Comparison of ENCODE assay signal across 2 cellular contexts in the genomic region with DNA sequence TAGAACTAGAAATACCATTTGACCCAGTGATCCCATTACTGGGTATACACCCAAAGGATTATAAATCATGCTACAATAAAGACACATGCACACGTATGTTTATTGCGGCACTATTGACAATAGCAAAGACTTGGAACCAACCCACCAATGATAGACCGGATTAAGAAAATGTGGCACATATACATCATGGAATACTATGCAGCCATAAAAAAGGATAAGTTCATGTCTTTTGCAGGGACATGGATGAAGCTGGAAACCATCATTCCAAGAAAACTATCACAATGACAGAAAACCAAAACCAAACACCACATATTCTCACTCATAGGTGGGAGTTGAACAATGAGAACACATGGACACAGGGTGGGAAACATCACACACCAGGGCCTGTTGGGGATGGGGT.
DNase-seq lines count a peak whose midpoint lies in the region; ATAC-seq, FAIRE-seq and TF ChIP-seq lines count a peak whose summit lies in the region.
"Not testable (repeated sequence)": the region's sequence is repeated elsewhere in the genome, so short reads cannot be mapped to it uniquely, and the experiment has no call there.

No MANE protein-coding gene starts in this region.

- TF ChIP-seq POLR2A in K562 (conservative IDR thresholded peaks at IDR 0.05): not testable (repeated sequence)

- not testable (repeated sequence) for H3K9me1 ChIP-seq in K562 (ENCODE audit: control insufficient read depth, insufficient read depth, low read length)

- intact Hi-C loops in K562 (cut with micrococcal nuclease): not testable (repeated sequence)

- H2AFZ ChIP-seq in K562 (ENCODE audit: low read depth, low read length): not testable (repeated sequence)

- TF ChIP-seq RAD21 in K562 (CRISPR knock-in tag; conservative IDR thresholded peaks at IDR 0.05 in 1 of 2, IDR thresholded peaks at IDR 0.05 in 1 of 2): not testable (repeated sequence)

- TF ChIP-seq EP300 in K562 (IDR thresholded peaks at IDR 0.05; ENCODE audit: low read length): not testable (repeated sequence)

- not testable (repeated sequence) for BruUV-seq in K562 (replicated peaks; lab: Mats Ljungman, UMichigan)

- 1% methylated on average over 3 of the region's 3 CpGs for WGBS in K562 (ENCODE audit: insufficient coverage, low coverage, missing lambda C conversion rate)

- not testable (repeated sequence) for H3K4me2 ChIP-seq in K562 (ENCODE audit: insufficient read depth, low read length)

- not testable (repeated sequence) for H3K4me1 ChIP-seq in HEK293 (ENCODE audit: control insufficient read depth, insufficient read depth, low read length); K562 (replicated peaks in 1 of 2; ENCODE audit: control insufficient read depth in 2 of 2, insufficient read depth in 2 of 2, low read length in 2 of 2)

- H3K9me3 ChIP-seq in HEK293 (ENCODE audit: control insufficient read depth, insufficient read depth, low read depth, low read length); K562 (replicated peaks; ENCODE audit: control insufficient read depth, insufficient read depth, low read depth, low read length): not testable (repeated sequence)

- CTCF ChIA-PET in HEK293 (lab: Yijun Ruan, JAX) (interaction anchor here (0.9 to 5.7 kb wide), 4 partner anchors 10 to 219 kb away, joined by 3 to 76 read pairs (median 6); no protein-coding TSS in a partner anchor), K562 (lab: Yijun Ruan, JAX; ENCODE audit: low intra/inter-chr PET ratio) (interaction anchor here (0.6 kb wide), 1 partner anchor 356 kb away, joined by 3 read pairs; no protein-coding TSS in a partner anchor)

- not testable (repeated sequence) for H3K27me3 ChIP-seq in K562 (ENCODE audit: control insufficient read depth in 2 of 2, insufficient read depth in 2 of 2, low read length in 2 of 2)

- in situ Hi-C loops in K562 (cut with MboI): loop anchor here (25.0 kb wide), 2 partner anchors 415 to 615 kb away; a partner anchor contains a TSS

- not testable (repeated sequence) for H3K9ac ChIP-seq in K562 (ENCODE audit: insufficient read depth in 1 of 2, low read depth in 2 of 2, low read length in 2 of 2)

- not testable (repeated sequence) for H3K36me3 ChIP-seq in HEK293 (ENCODE audit: control insufficient read depth in 2 of 2, insufficient read depth in 1 of 2, low read length in 2 of 2); K562 (ENCODE audit: control insufficient read depth, insufficient read depth, low read length)

- not testable (repeated sequence) for FAIRE-seq in K562 (lab: Jason Lieb, UNC)

- not testable (repeated sequence) for TF ChIP-seq CTCF in HEK293 (tag by site-specific recombination; IDR thresholded peaks at IDR 0.05); K562 (IDR thresholded peaks at IDR 0.05 in 2 of 3, conservative IDR thresholded peaks at IDR 0.05 in 1 of 3; ENCODE audit: insufficient read depth in 2 of 3, low read depth in 1 of 3, low read length in 3 of 3)

- POLR2A ChIA-PET in HEK293 (lab: Yijun Ruan, JAX): not testable (repeated sequence)
- POLR2A ChIA-PET in K562 (lab: Yijun Ruan, JAX): interaction anchor here (0.5 to 3.3 kb wide), 8 partner anchors 8 to 334 kb away, joined by 3 to 10 read pairs (median 4); no protein-coding TSS in a partner anchor

- H3K27ac ChIP-seq in HEK293 (ENCODE audit: extremely low read depth, low read depth, low read length); K562 (ENCODE audit: extremely low read depth, low read depth, low read length): not testable (repeated sequence)

- ATAC-seq in K562: not testable (repeated sequence)

- not testable (repeated sequence) for H3K4me3 ChIP-seq in HEK293 (ENCODE audit: low read depth, low read length); K562

- not testable (repeated sequence) for H3K79me2 ChIP-seq in K562 (ENCODE audit: control insufficient read depth, insufficient read depth, low read length)

- DNase-seq in K562 (ENCODE audit: extremely low read depth in 1 of 4, low spot score in 3 of 4): not testable (repeated sequence)

- not testable (repeated sequence) for H4K20me1 ChIP-seq in K562 (replicated peaks; ENCODE audit: control insufficient read depth, insufficient read depth, low read length)

TF ChIP-seq in HEK293, 187 proteins besides CTCF, POLR2A, EP300 and RAD21:
- peak; percentile 67 for TF ChIP-seq ZNF146 (tag by site-specific recombination; IDR thresholded peaks at IDR 0.05)
TF ChIP-seq in HEK293: peak in this region for 1; not testable (repeated sequence) for 186.

TF ChIP-seq in K562, 482 proteins besides CTCF, POLR2A, EP300 and RAD21 (continues in another document):
- TF ChIP-seq ZNF232 (CRISPR knock-in tag; IDR thresholded peaks at IDR 0.05) (peak; percentile 66; the same call in 1 of the 2 replicates), KDM1A (IDR thresholded peaks at IDR 0.05) (peak; percentile 67 to 84; a peak in 3 of 4 replicates), TEAD1 (CRISPR knock-in tag; IDR thresholded peaks at IDR 0.05) (0 out of 4 replicates have a peak, but pooled peaks of 1 of the 2 experiments have one; percentile 15), CEBPG (CRISPR knock-in tag; IDR thresholded peaks at IDR 0.05) (0 out of 2 replicates have a peak, but pooled peaks have one; percentile 5), ZNF146 (CRISPR knock-in tag; IDR thresholded peaks at IDR 0.05; ENCODE audit: unreplicated experiment) (peak; percentile 98), RBM25 (IDR thresholded peaks at IDR 0.05; ENCODE audit: low read depth, low read length, severe bottlenecking) (peak; percentile 77)
- TF ChIP-seq, protein P1, sequence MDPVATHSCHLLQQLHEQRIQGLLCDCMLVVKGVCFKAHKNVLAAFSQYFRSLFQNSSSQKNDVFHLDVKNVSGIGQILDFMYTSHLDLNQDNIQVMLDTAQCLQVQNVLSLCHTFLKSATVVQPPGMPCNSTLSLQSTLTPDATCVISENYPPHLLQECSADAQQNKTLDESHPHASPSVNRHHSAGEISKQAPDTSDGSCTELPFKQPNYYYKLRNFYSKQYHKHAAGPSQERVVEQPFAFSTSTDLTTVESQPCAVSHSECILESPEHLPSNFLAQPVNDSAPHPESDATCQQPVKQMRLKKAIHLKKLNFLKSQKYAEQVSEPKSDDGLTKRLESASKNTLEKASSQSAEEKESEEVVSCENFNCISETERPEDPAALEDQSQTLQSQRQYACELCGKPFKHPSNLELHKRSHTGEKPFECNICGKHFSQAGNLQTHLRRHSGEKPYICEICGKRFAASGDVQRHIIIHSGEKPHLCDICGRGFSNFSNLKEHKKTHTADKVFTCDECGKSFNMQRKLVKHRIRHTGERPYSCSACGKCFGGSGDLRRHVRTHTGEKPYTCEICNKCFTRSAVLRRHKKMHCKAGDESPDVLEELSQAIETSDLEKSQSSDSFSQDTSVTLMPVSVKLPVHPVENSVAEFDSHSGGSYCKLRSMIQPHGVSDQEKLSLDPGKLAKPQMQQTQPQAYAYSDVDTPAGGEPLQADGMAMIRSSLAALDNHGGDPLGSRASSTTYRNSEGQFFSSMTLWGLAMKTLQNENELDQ (CRISPR knock-in tag; IDR thresholded peaks at IDR 0.05; ENCODE audit: borderline replicate concordance): 0 out of 2 replicates have a peak, but pooled peaks have one; percentile 2
- TF ChIP-seq CEBPG (tag; conservative IDR thresholded peaks at IDR 0.05 in 1 of 2, IDR thresholded peaks at IDR 0.05 in 1 of 2): not testable (repeated sequence)
